Comparison of ENCODE assay signal across 8 cellular contexts in genomic region chr3:49411550-49411967, GRCh38. TPM values are rescaled to one million over a fixed set of nuclear protein-coding genes. Genes with fewer than 3 reads are reported as not detected.
A peak's percentile ranks its signal among the peaks of the same experiment; 100 is the strongest.
DNase-seq lines count a peak whose midpoint lies in the region; ATAC-seq, FAIRE-seq and TF ChIP-seq lines count a peak whose summit lies in the region.

No MANE protein-coding gene starts in this region.

- peak; percentile 48; the same call in 1 of the 2 replicates for TF ChIP-seq RAD21 in HepG2 (CRISPR knock-in tag; IDR thresholded peaks at IDR 0.05)

- peaks cover 37% of the 10 kb centered on the region for H4K20me1 ChIP-seq in HepG2 (ENCODE audit: insufficient read depth, low read length)

- TF ChIP-seq POLR2A in HepG2 (IDR thresholded peaks at IDR 0.05; ENCODE audit: insufficient read depth in 1 of 2, low read depth in 2 of 2, low read length in 2 of 2) = no peak

- no TSS peak for BruUV-seq in HepG2 (replicated peaks; lab: Mats Ljungman, UMichigan)

- DNase-seq in NCI-H82 (lab: John Stamatoyannopoulos, UW) (peak; percentile 42), NCI-H82 treated with DMSO at 0.1 percent for 48 hours (lab: John Stamatoyannopoulos, UW; ENCODE audit: unreplicated experiment) (no peak), T-helper 17 cell (peak in 2 of 3 donors; percentile 54 to 56), cardiac fibroblast (ENCODE audit: low read depth in 2 of 2) (peak in 1 of 2 donors; percentile 26), HepG2 (ENCODE audit: low spot score) (peak; percentile 44), inferior parietal cortex (ENCODE audit: extremely low spot score) (no peak)
- peak in 2 of 3 donors; percentile 15 to 18 for DNase-seq in stimulated activated CD4-positive, alpha-beta T cell treated with anti-CD3 and anti-CD28 coated beads, TNF-alpha, amount 100 ng/mL, for 48 hours (ENCODE audit: low read depth in 3 of 3)

- H3K4me2 ChIP-seq in HepG2 (ENCODE audit: low read depth, low read length) = peak overlapping the region; percentile 70

- H3K9me3 ChIP-seq in T-helper 17 cell (ENCODE audit: control insufficient read depth, low read length, poor library complexity, severe bottlenecking) (no peaks in the 10 kb centered on the region), HepG2 (ENCODE audit: low read length) (no peaks in the 10 kb centered on the region)

- H3K79me2 ChIP-seq in HepG2 (ENCODE audit: insufficient read depth, low read length) = peaks cover 65% of the 10 kb centered on the region

- FAIRE-seq in HepG2 (lab: Jason Lieb, UNC) = no peak

- H3K4me3 ChIP-seq in cardiac fibroblast (replicated peaks in 1 of 2; ENCODE audit: low read depth in 2 of 2, low read length in 2 of 2) (peak overlapping the region; percentile 76 to 95), HepG2 (replicated peaks in 1 of 3; ENCODE audit: insufficient read depth in 1 of 3, low read depth in 2 of 3, low read length in 3 of 3) (peak overlapping the region; percentile 81 to 93 (median 90))

- intact Hi-C loops in HepG2 (cut with micrococcal nuclease; ENCODE audit: unreplicated experiment) = loop anchor here (5.0 kb wide), 2 partner anchors 54 to 319 kb away; partner anchors contain the start of genes GPX1 and QRICH1

- peaks cover 2% of the 10 kb centered on the region for H3K36me3 Mint-ChIP-seq in T-helper 17 cell (ENCODE audit: low read depth)

- peak; percentile 3 for ATAC-seq in HG03060 (IDR thresholded peaks at IDR 0.05; ENCODE audit: low read depth, unreplicated experiment)
- ATAC-seq in T-helper 17 cell = peak; percentile 5
- peak; percentile 46 for ATAC-seq in HepG2

- WGBS in HepG2 (ENCODE audit: low lambda C conversion rate) = 0% methylated on average over 1 of the region's 56 CpGs

- H3K4me1 ChIP-seq in HepG2 (ENCODE audit: insufficient read depth, low read length) = peaks cover 52% of the 10 kb centered on the region

- no peaks in the 10 kb centered on the region; a peak in 1 of 5 replicates for H3K27me3 ChIP-seq in HepG2 (ENCODE audit: control insufficient read depth in 1 of 2, insufficient read depth in 2 of 2, low read length in 2 of 2)

- H3K4me3 Mint-ChIP-seq in T-helper 17 cell = peak overlapping the region; percentile 91

- in situ Hi-C loops in HepG2 (cut with HindIII; ENCODE audit: extremely low pct_ligation_motif_present, low pct_unique_long_range_greater_than_20kb) = no loop called here

- peak overlapping the region; percentile 99 for H3K27ac Mint-ChIP-seq in T-helper 17 cell

- peaks cover 55% of the 10 kb centered on the region for H3K4me1 Mint-ChIP-seq in T-helper 17 cell

- TF ChIP-seq EP300 in HepG2 (IDR thresholded peaks at IDR 0.05; ENCODE audit: low read depth in 2 of 2, low read length in 2 of 2) (no peak), HepG2 (CRISPR knock-in tag; IDR thresholded peaks at IDR 0.05; ENCODE audit: borderline replicate concordance) (no peak)

- H3K27ac ChIP-seq in HepG2 (ENCODE audit: extremely low read length, insufficient read depth, low read length) = peak overlapping the region; percentile 91

- no peak for TF ChIP-seq CTCF in cardiac fibroblast (IDR thresholded peaks at IDR 0.05; ENCODE audit: low read depth, low read length)
- TF ChIP-seq CTCF in HepG2 (CRISPR knock-in tag; IDR thresholded peaks at IDR 0.05) = no peak

- H3K27me3 Mint-ChIP-seq in T-helper 17 cell = no peaks in the 10 kb centered on the region

- CTCF ChIA-PET in HepG2 (lab: Yijun Ruan, JAX; ENCODE audit: low intra/inter-chr PET ratio, low total read pairs) = no interaction called here

- POLR2A ChIA-PET in HepG2 (lab: Yijun Ruan, JAX) = interaction anchor here (0.6 to 2.9 kb wide), 24 partner anchors 8 to 514 kb away, joined by 3 to 48 read pairs (median 4); partner anchors contain the start of genes AMT, BSN, DAG1 and GPX1

- H3K9ac ChIP-seq in HepG2 (ENCODE audit: insufficient read depth, low read depth, low read length) = peak overlapping the region; percentile 95

- H3K36me3 ChIP-seq in HepG2 (replicated peaks in 1 of 2; ENCODE audit: control insufficient read depth in 1 of 2, insufficient read depth in 2 of 2, low read length in 2 of 2) = peaks cover 0 to 2% of the 10 kb centered on the region in 2 experiments; a peak in 2 of 5 replicates

- H2AFZ ChIP-seq in HepG2 (ENCODE audit: low read length) = no peak overlapping the region

RNA-seq across cellular contexts. Expression of gene RHOA, which starts 0.2 kb away (rescaled TPM):
- total RNA-seq in T-helper 17 cell (100 to 1,000 TPM; 274 to 317 TPM), HepG2 (2016; rRNA removed; fragmentation: Illumina TruSeq; extraction: Trizol) (177 and 258 TPM in 2 replicates)
- 50.5 and 58.1 TPM in 2 replicates for total RNA-seq in HepG2 (2016; cell fraction: cytosol; rRNA removed; fragmentation: Illumina TruSeq; extraction: Trizol; ENCODE audit: low read depth)
- 183 and 252 TPM in 2 replicates for total RNA-seq in HepG2 (2016; cell fraction: insoluble cytoplasmic fraction; rRNA removed; fragmentation: Illumina TruSeq; extraction: Trizol)
- total RNA-seq in HepG2 (2016; cell fraction: membrane; rRNA removed; fragmentation: Illumina TruSeq; extraction: Trizol) = 129 and 135 TPM in 2 replicates
- 83.6 and 89.9 TPM in 2 replicates for total RNA-seq in HepG2 (2016; cell fraction: nucleus; rRNA removed; fragmentation: Illumina TruSeq; extraction: Trizol)
- 117 and 131 TPM in 2 replicates for polyA plus RNA-seq in HepG2 (2011; rRNA removed)
- 162 and 178 TPM in 2 replicates for polyA plus RNA-seq in HepG2 (2011; cell fraction: cytosol; rRNA removed)
- 76.7 and 78.5 TPM in 2 replicates for polyA plus RNA-seq in HepG2 (2011; cell fraction: nucleus; rRNA removed)
- 241 and 267 TPM in 2 replicates for polyA plus RNA-seq in HepG2 (2012)
- 79.3 and 88.5 TPM in 2 replicates for polyA plus RNA-seq in HepG2 (2016; cell fraction: cytosol; fragmentation: Illumina TruSeq; extraction: Trizol; ENCODE audit: low read depth)
- 399 and 414 TPM in 2 replicates for polyA plus RNA-seq in HepG2 (2016; cell fraction: insoluble cytoplasmic fraction; fragmentation: Illumina TruSeq; extraction: Trizol; ENCODE audit: low read depth)
- polyA plus RNA-seq in HepG2 (2016; cell fraction: membrane; fragmentation: Illumina TruSeq; extraction: Trizol; ENCODE audit: low read depth) = 155 and 170 TPM in 2 replicates
- 173 and 175 TPM in 2 replicates for polyA plus RNA-seq in HepG2 (2016; cell fraction: nucleus; fragmentation: Illumina TruSeq; extraction: Trizol; ENCODE audit: insufficient read depth, low read depth)
- polyA minus RNA-seq in HepG2 (2011; rRNA and poly(A)+ RNA removed; ENCODE audit: low replicate concordance) = 235 and 368 TPM in 2 replicates
- 201 and 223 TPM in 2 replicates for polyA minus RNA-seq in HepG2 (2011; cell fraction: cytosol; rRNA and poly(A)+ RNA removed)
- polyA minus RNA-seq in HepG2 (2011; cell fraction: nucleus; rRNA and poly(A)+ RNA removed) = 42.7 and 56.9 TPM in 2 replicates

RNA-seq across cellular contexts. Expression of gene TCTA, which starts 0.7 kb away (rescaled TPM):
- total RNA-seq in T-helper 17 cell (10 to 100 TPM; 23.4 to 27.0 TPM), HepG2 (2016; rRNA removed; fragmentation: Illumina TruSeq; extraction: Trizol) (6.7 and 8.3 TPM in 2 replicates)
- 3.9 and 5.0 TPM in 2 replicates for total RNA-seq in HepG2 (2016; cell fraction: cytosol; rRNA removed; fragmentation: Illumina TruSeq; extraction: Trizol; ENCODE audit: low read depth)
- total RNA-seq in HepG2 (2016; cell fraction: insoluble cytoplasmic fraction; rRNA removed; fragmentation: Illumina TruSeq; extraction: Trizol) = 7.2 and 7.8 TPM in 2 replicates
- 10.0 and 10.7 TPM in 2 replicates for total RNA-seq in HepG2 (2016; cell fraction: membrane; rRNA removed; fragmentation: Illumina TruSeq; extraction: Trizol)
- 5.5 and 6.8 TPM in 2 replicates for total RNA-seq in HepG2 (2016; cell fraction: nucleus; rRNA removed; fragmentation: Illumina TruSeq; extraction: Trizol)
- polyA plus RNA-seq in HepG2 (2011; rRNA removed) = 13.2 and 14.0 TPM in 2 replicates
- 11.5 and 14.0 TPM in 2 replicates for polyA plus RNA-seq in HepG2 (2011; cell fraction: cytosol; rRNA removed)
- 8.3 and 12.0 TPM in 2 replicates for polyA plus RNA-seq in HepG2 (2011; cell fraction: nucleus; rRNA removed)
- 6.6 and 7.1 TPM in 2 replicates for polyA plus RNA-seq in HepG2 (2012)
- polyA plus RNA-seq in HepG2 (2016; cell fraction: cytosol; fragmentation: Illumina TruSeq; extraction: Trizol; ENCODE audit: low read depth) = 6.2 and 6.7 TPM in 2 replicates
- polyA plus RNA-seq in HepG2 (2016; cell fraction: insoluble cytoplasmic fraction; fragmentation: Illumina TruSeq; extraction: Trizol; ENCODE audit: low read depth) = 10.5 and 11.0 TPM in 2 replicates
- 11.6 and 12.6 TPM in 2 replicates for polyA plus RNA-seq in HepG2 (2016; cell fraction: membrane; fragmentation: Illumina TruSeq; extraction: Trizol; ENCODE audit: low read depth)
- polyA plus RNA-seq in HepG2 (2016; cell fraction: nucleus; fragmentation: Illumina TruSeq; extraction: Trizol; ENCODE audit: insufficient read depth, low read depth) = 15.5 and 16.4 TPM in 2 replicates
- 21.6 and 54.5 TPM in 2 replicates for polyA minus RNA-seq in HepG2 (2011; rRNA and poly(A)+ RNA removed; ENCODE audit: low replicate concordance)
- polyA minus RNA-seq in HepG2 (2011; cell fraction: cytosol; rRNA and poly(A)+ RNA removed) = 3.4 and 4.5 TPM in 2 replicates
- polyA minus RNA-seq in HepG2 (2011; cell fraction: nucleus; rRNA and poly(A)+ RNA removed) = 11.6 and 15.8 TPM in 2 replicates

RNA-seq across cellular contexts. Expression of gene AMT, which starts 10.7 kb away (rescaled TPM):
- total RNA-seq in T-helper 17 cell (1 to 10 TPM; 5.9 to 8.3 TPM), HepG2 (2016; rRNA removed; fragmentation: Illumina TruSeq; extraction: Trizol) (32.5 and 35.3 TPM in 2 replicates)
- 12.9 and 16.7 TPM in 2 replicates for total RNA-seq in HepG2 (2016; cell fraction: cytosol; rRNA removed; fragmentation: Illumina TruSeq; extraction: Trizol; ENCODE audit: low read depth)
- 33.2 and 38.6 TPM in 2 replicates for total RNA-seq in HepG2 (2016; cell fraction: insoluble cytoplasmic fraction; rRNA removed; fragmentation: Illumina TruSeq; extraction: Trizol)
- 16.9 and 22.1 TPM in 2 replicates for total RNA-seq in HepG2 (2016; cell fraction: membrane; rRNA removed; fragmentation: Illumina TruSeq; extraction: Trizol)
- total RNA-seq in HepG2 (2016; cell fraction: nucleus; rRNA removed; fragmentation: Illumina TruSeq; extraction: Trizol) = 22.8 and 23.3 TPM in 2 replicates
- 59.0 and 59.2 TPM in 2 replicates for polyA plus RNA-seq in HepG2 (2011; rRNA removed)
- polyA plus RNA-seq in HepG2 (2011; cell fraction: cytosol; rRNA removed) = 37.6 and 44.9 TPM in 2 replicates
- 201 and 205 TPM in 2 replicates for polyA plus RNA-seq in HepG2 (2011; cell fraction: nucleus; rRNA removed)
- polyA plus RNA-seq in HepG2 (2012) = 19.8 and 30.2 TPM in 2 replicates
- 8.3 and 9.4 TPM in 2 replicates for polyA plus RNA-seq in HepG2 (2016; cell fraction: cytosol; fragmentation: Illumina TruSeq; extraction: Trizol; ENCODE audit: low read depth)
- 36.2 and 36.3 TPM in 2 replicates for polyA plus RNA-seq in HepG2 (2016; cell fraction: insoluble cytoplasmic fraction; fragmentation: Illumina TruSeq; extraction: Trizol; ENCODE audit: low read depth)
- polyA plus RNA-seq in HepG2 (2016; cell fraction: membrane; fragmentation: Illumina TruSeq; extraction: Trizol; ENCODE audit: low read depth) = 14.7 and 18.6 TPM in 2 replicates
- 57.5 and 61.4 TPM in 2 replicates for polyA plus RNA-seq in HepG2 (2016; cell fraction: nucleus; fragmentation: Illumina TruSeq; extraction: Trizol; ENCODE audit: insufficient read depth, low read depth)
- 0.72 and 63.8 TPM in 2 replicates for polyA minus RNA-seq in HepG2 (2011; rRNA and poly(A)+ RNA removed; ENCODE audit: low replicate concordance)
- 17.1 and 17.9 TPM in 2 replicates for polyA minus RNA-seq in HepG2 (2011; cell fraction: cytosol; rRNA and poly(A)+ RNA removed)
- 21.5 and 23.1 TPM in 2 replicates for polyA minus RNA-seq in HepG2 (2011; cell fraction: nucleus; rRNA and poly(A)+ RNA removed)

RNA-seq across cellular contexts. Expression of gene NICN1, which starts 17.6 kb away (rescaled TPM):
- 10 to 100 TPM; 17.5 to 18.5 TPM for total RNA-seq in T-helper 17 cell
- 9.0 and 11.0 TPM in 2 replicates for total RNA-seq in HepG2 (2016; rRNA removed; fragmentation: Illumina TruSeq; extraction: Trizol)
- 0.51 and 0.62 TPM in 2 replicates for total RNA-seq in HepG2 (2016; cell fraction: cytosol; rRNA removed; fragmentation: Illumina TruSeq; extraction: Trizol; ENCODE audit: low read depth)
- total RNA-seq in HepG2 (2016; cell fraction: insoluble cytoplasmic fraction; rRNA removed; fragmentation: Illumina TruSeq; extraction: Trizol) = 8.7 and 10.9 TPM in 2 replicates
- total RNA-seq in HepG2 (2016; cell fraction: membrane; rRNA removed; fragmentation: Illumina TruSeq; extraction: Trizol) = 2.2 and 2.6 TPM in 2 replicates
- total RNA-seq in HepG2 (2016; cell fraction: nucleus; rRNA removed; fragmentation: Illumina TruSeq; extraction: Trizol) = 5.7 and 7.5 TPM in 2 replicates
- polyA plus RNA-seq in HepG2 (2011; rRNA removed) = 18.7 and 21.1 TPM in 2 replicates
- polyA plus RNA-seq in HepG2 (2011; cell fraction: cytosol; rRNA removed) = 8.1 and 9.1 TPM in 2 replicates
- polyA plus RNA-seq in HepG2 (2011; cell fraction: nucleus; rRNA removed) = 161 and 166 TPM in 2 replicates
- 10.1 and 10.5 TPM in 2 replicates for polyA plus RNA-seq in HepG2 (2012)
- polyA plus RNA-seq in HepG2 (2016; cell fraction: cytosol; fragmentation: Illumina TruSeq; extraction: Trizol; ENCODE audit: low read depth) = 0.82 and 1.3 TPM in 2 replicates
- polyA plus RNA-seq in HepG2 (2016; cell fraction: insoluble cytoplasmic fraction; fragmentation: Illumina TruSeq; extraction: Trizol; ENCODE audit: low read depth) = 13.5 and 14.4 TPM in 2 replicates
- 3.7 and 4.2 TPM in 2 replicates for polyA plus RNA-seq in HepG2 (2016; cell fraction: membrane; fragmentation: Illumina TruSeq; extraction: Trizol; ENCODE audit: low read depth)
- polyA plus RNA-seq in HepG2 (2016; cell fraction: nucleus; fragmentation: Illumina TruSeq; extraction: Trizol; ENCODE audit: insufficient read depth, low read depth) = 14.6 and 14.9 TPM in 2 replicates
- 14.5 and 30.0 TPM in 2 replicates for polyA minus RNA-seq in HepG2 (2011; rRNA and poly(A)+ RNA removed; ENCODE audit: low replicate concordance)
- polyA minus RNA-seq in HepG2 (2011; cell fraction: cytosol; rRNA and poly(A)+ RNA removed) = 9.4 and 10.9 TPM in 2 replicates
- polyA minus RNA-seq in HepG2 (2011; cell fraction: nucleus; rRNA and poly(A)+ RNA removed) = 8.9 and 11.8 TPM in 2 replicates

RNA-seq across cellular contexts. Expression of gene GPX1, which starts 53.4 kb away (rescaled TPM):
- total RNA-seq in T-helper 17 cell (100 to 1,000 TPM in 1 of 2 donors, 10 to 100 TPM in 1; 75.6 to 326 TPM), HepG2 (2016; rRNA removed; fragmentation: Illumina TruSeq; extraction: Trizol) (149 and 169 TPM in 2 replicates)
- total RNA-seq in HepG2 (2016; cell fraction: cytosol; rRNA removed; fragmentation: Illumina TruSeq; extraction: Trizol; ENCODE audit: low read depth) = 205 and 280 TPM in 2 replicates
- total RNA-seq in HepG2 (2016; cell fraction: insoluble cytoplasmic fraction; rRNA removed; fragmentation: Illumina TruSeq; extraction: Trizol) = 148 and 173 TPM in 2 replicates
- total RNA-seq in HepG2 (2016; cell fraction: membrane; rRNA removed; fragmentation: Illumina TruSeq; extraction: Trizol) = 276 and 347 TPM in 2 replicates
- total RNA-seq in HepG2 (2016; cell fraction: nucleus; rRNA removed; fragmentation: Illumina TruSeq; extraction: Trizol) = 56.7 and 58.1 TPM in 2 replicates
- polyA plus RNA-seq in HepG2 (2011; rRNA removed) = 167 and 168 TPM in 2 replicates
- polyA plus RNA-seq in HepG2 (2011; cell fraction: cytosol; rRNA removed) = 122 and 246 TPM in 2 replicates
- polyA plus RNA-seq in HepG2 (2011; cell fraction: nucleus; rRNA removed) = 103 and 106 TPM in 2 replicates
- polyA plus RNA-seq in HepG2 (2012) = 61.4 and 66.5 TPM in 2 replicates
- 349 and 479 TPM in 2 replicates for polyA plus RNA-seq in HepG2 (2016; cell fraction: cytosol; fragmentation: Illumina TruSeq; extraction: Trizol; ENCODE audit: low read depth)
- polyA plus RNA-seq in HepG2 (2016; cell fraction: insoluble cytoplasmic fraction; fragmentation: Illumina TruSeq; extraction: Trizol; ENCODE audit: low read depth) = 254 and 267 TPM in 2 replicates
- polyA plus RNA-seq in HepG2 (2016; cell fraction: membrane; fragmentation: Illumina TruSeq; extraction: Trizol; ENCODE audit: low read depth) = 392 and 448 TPM in 2 replicates
- 140 and 150 TPM in 2 replicates for polyA plus RNA-seq in HepG2 (2016; cell fraction: nucleus; fragmentation: Illumina TruSeq; extraction: Trizol; ENCODE audit: insufficient read depth, low read depth)
- 140 and 218 TPM in 2 replicates for polyA minus RNA-seq in HepG2 (2011; rRNA and poly(A)+ RNA removed; ENCODE audit: low replicate concordance)
- 38.9 and 50.8 TPM in 2 replicates for polyA minus RNA-seq in HepG2 (2011; cell fraction: cytosol; rRNA and poly(A)+ RNA removed)
- 19.5 and 22.8 TPM in 2 replicates for polyA minus RNA-seq in HepG2 (2011; cell fraction: nucleus; rRNA and poly(A)+ RNA removed)

Comparison
In these comparisons a context has a peak if more than half of its experiments do, and no peak if none do; other contexts are left out.
1. DNase-seq: peak in NCI-H82 (single experiment), T-helper 17 cell (2 of 3), HepG2 (single experiment) and stimulated activated CD4-positive, alpha-beta T cell treated with anti-CD3 and anti-CD28 coated beads, TNF-alpha, amount 100 ng/mL, for 48 hours (2 of 3); none in NCI-H82 treated with DMSO at 0.1 percent for 48 hours (single experiment) and inferior parietal cortex (single experiment).
2. Peak in every context shown above with its lines, with median percentiles within 50 percentile points of each other: ATAC-seq.